In genomic region chr19:10335149-10336053, GRCh38 we compare ENCODE assay signal across 8 cellular contexts. TPM values are rescaled to one million over a fixed set of nuclear protein-coding genes. Genes with fewer than 3 reads are reported as not detected.
DNase-seq lines count a peak whose midpoint lies in the region; TF ChIP-seq lines count a peak whose summit lies in the region.

No MANE protein-coding gene starts in this region.

- TF ChIP-seq POLR2A in uterus (IDR thresholded peaks at IDR 0.05), result no peak

- peaks cover 9% of the 10 kb centered on the region for H3K36me3 ChIP-seq in mesodermal cell (ENCODE audit: control insufficient read depth, insufficient read depth, low read length)
- no peaks in the 10 kb centered on the region for H3K36me3 ChIP-seq in uterus

- no peak for TF ChIP-seq CTCF in dorsolateral prefrontal cortex (IDR thresholded peaks at IDR 0.05 in 54 of 56, conservative IDR thresholded peaks at IDR 0.05 in 2 of 56; ENCODE audit: low read depth in 1 of 56, partially characterized antibody in 56 of 56)
- no peak for TF ChIP-seq CTCF in uterus (IDR thresholded peaks at IDR 0.05)

- peaks cover 71% of the 10 kb centered on the region for H3K36me3 Mint-ChIP-seq in activated T-cell treated with anti-CD3 and anti-CD28 coated beads, Interleukin-2, amount 50 U/mL, for 24 hours (ENCODE audit: low read depth)

- peak overlapping the region; percentile 55 for H3K27ac Mint-ChIP-seq in activated T-cell treated with anti-CD3 and anti-CD28 coated beads, Interleukin-2, amount 50 U/mL, for 24 hours

- DNase-seq in activated T-cell treated with anti-CD3 and anti-CD28 coated beads, Interleukin-2, amount 50 U/mL, for 24 hours, result no peak
- no peak for DNase-seq in activated T-cell treated with anti-CD3 and anti-CD28 coated beads, Interleukin-2, amount 50 U/mL, for 48 hours
- no peak for DNase-seq in dorsolateral prefrontal cortex
- no peak for DNase-seq in uterus
- no peak for DNase-seq in G401 (ENCODE audit: low spot score)
- no peak for DNase-seq in effector CD8-positive, alpha-beta T cell (lab: John Stamatoyannopoulos, UW)
- DNase-seq in stimulated activated CD4-positive, alpha-beta T cell treated with anti-CD3 and anti-CD28 coated beads, Interleukin-4, amount 100 ng/mL, for 24 hours, result no peak

- no peaks in the 10 kb centered on the region for H3K9me3 Mint-ChIP-seq in activated T-cell treated with anti-CD3 and anti-CD28 coated beads, Interleukin-2, amount 50 U/mL, for 24 hours

- H3K4me3 ChIP-seq in dorsolateral prefrontal cortex, result peak overlapping the region in 49 of 59 donors; percentile 65 to 93 (median 83)
- peak overlapping the region; percentile 81 for H3K4me3 ChIP-seq in mesodermal cell (ENCODE audit: extremely low read depth, insufficient read depth, low read length, poor library complexity, severe bottlenecking)
- H3K4me3 ChIP-seq in uterus, result peak overlapping the region in 1 of 2 donors; percentile 77

- peaks cover 53% of the 10 kb centered on the region for H3K4me1 Mint-ChIP-seq in activated T-cell treated with anti-CD3 and anti-CD28 coated beads, Interleukin-2, amount 50 U/mL, for 24 hours (ENCODE audit: low read depth)

- peak overlapping the region in 15 of 59 donors; percentile 3 to 58 (median 23) for H3K27ac ChIP-seq in dorsolateral prefrontal cortex
- no peak overlapping the region for H3K27ac ChIP-seq in mesodermal cell (ENCODE audit: low read depth, low read length, severe bottlenecking)
- H3K27ac ChIP-seq in uterus, result peak overlapping the region; percentile 38 to 52

- no peaks in the 10 kb centered on the region for H3K9me3 ChIP-seq in mesodermal cell (ENCODE audit: control insufficient read depth, low read length)
- H3K9me3 ChIP-seq in uterus, result no peaks in the 10 kb centered on the region

- intact Hi-C loops in dorsolateral prefrontal cortex (cut with DNase I) (loop anchor here in 1 of 2 donors (10.0 kb wide), 1 partner anchor 231 kb away; the partner anchor contains the start of genes ANGPTL6 and PPAN), uterus (cut with DNase I; ENCODE audit: low total_unique reads) (loop anchor here (10.0 kb wide), 1 partner anchor 49 kb away; the partner anchor contains the start of gene TYK2)

- no peaks in the 10 kb centered on the region for H3K27me3 Mint-ChIP-seq in activated T-cell treated with anti-CD3 and anti-CD28 coated beads, Interleukin-2, amount 50 U/mL, for 24 hours

- H3K4me1 ChIP-seq in mesodermal cell (ENCODE audit: control insufficient read depth, insufficient read depth, low read length, poor library complexity, severe bottlenecking) (peaks cover 4% of the 10 kb centered on the region), uterus (peaks cover 0 to 5% of the 10 kb centered on the region in 2 donors)

- in situ Hi-C loops in G401 (cut with HindIII; ENCODE audit: low sequenced_read_pairs), result no loop called here

- no peak overlapping the region for H3K4me3 Mint-ChIP-seq in activated T-cell treated with anti-CD3 and anti-CD28 coated beads, Interleukin-2, amount 50 U/mL, for 24 hours

- H3K27me3 ChIP-seq in dorsolateral prefrontal cortex (no peaks in the 10 kb centered on the region), uterus (no peaks in the 10 kb centered on the region)

- whole genome bisulfite sequencing in mesodermal cell (ENCODE audit: insufficient coverage in 2 of 2), 2 experiments, result 41 to 47% methylated on average over 34 to 42 of the region's 46 CpGs

RNA-seq across cellular contexts. Expression of gene RAVER1, which starts 2.1 kb away (rescaled TPM):
- total RNA-seq in dorsolateral prefrontal cortex, result 10 to 100 TPM; 14.3 to 30.3 (median 19.9) TPM
- polyA plus RNA-seq in mesodermal cell (2013, experiment 1 of 2), result 25.5 TPM
- 21.7 TPM for polyA plus RNA-seq in mesodermal cell (2013, experiment 2 of 2)
- total RNA-seq in uterus, result 10 to 100 TPM in 3 of 4 donors, 1 to 10 TPM in 1; 7.4 to 42.4 (median 16.4) TPM
- 21.8 and 22.7 TPM in 2 replicates for total RNA-seq in G401 (2014; rRNA removed; shearing (Covaris generic))

RNA-seq across cellular contexts. Expression of gene ICAM3, which starts 4.0 kb away (rescaled TPM):
- total RNA-seq in dorsolateral prefrontal cortex (10 to 100 TPM in 1 of 120 experiments, 1 to 10 TPM in 117, under 1 TPM in 2; 0.87 to 10.2 (median 3.6) TPM), uterus (10 to 100 TPM in 1 of 4 donors, 1 to 10 TPM in 3; 3.0 to 65.3 (median 6.2) TPM)
- polyA plus RNA-seq in mesodermal cell (2013, experiment 1 of 2), result 11.5 TPM
- polyA plus RNA-seq in mesodermal cell (2013, experiment 2 of 2), result 10.3 TPM
- total RNA-seq in G401 (2014; rRNA removed; shearing (Covaris generic)), result 21.8 and 23.8 TPM in 2 replicates

RNA-seq across cellular contexts. Expression of gene FDX2, which starts 19.6 kb away (rescaled TPM):
- total RNA-seq in dorsolateral prefrontal cortex (10 to 100 TPM; 29.3 to 73.6 (median 49.2) TPM), uterus (10 to 100 TPM in 1 of 4 donors, 1 to 10 TPM in 3; 1.5 to 12.7 (median 4.9) TPM)
- 14.1 TPM for polyA plus RNA-seq in mesodermal cell (2013, experiment 1 of 2)
- polyA plus RNA-seq in mesodermal cell (2013, experiment 2 of 2), result 13.8 TPM
- 25.2 and 26.2 TPM in 2 replicates for total RNA-seq in G401 (2014; rRNA removed; shearing (Covaris generic))

RNA-seq across cellular contexts. Expression of gene ZGLP1, which starts 25.8 kb away (rescaled TPM):
- total RNA-seq in dorsolateral prefrontal cortex (10 to 100 TPM in 99 of 120 experiments, 1 to 10 TPM in 21; 4.6 to 30.9 (median 13.3) TPM), uterus (1 to 10 TPM in 2 of 4 donors, not detected in 2; 1.0 to 2.5 TPM)
- 5.6 TPM for polyA plus RNA-seq in mesodermal cell (2013, experiment 1 of 2)
- 1.7 TPM for polyA plus RNA-seq in mesodermal cell (2013, experiment 2 of 2)
- 0.55 and 1.6 TPM in 2 replicates for total RNA-seq in G401 (2014; rRNA removed; shearing (Covaris generic))

RNA-seq across cellular contexts. Expression of gene TYK2, which starts 45.0 kb away (rescaled TPM):
- total RNA-seq in dorsolateral prefrontal cortex (100 to 1,000 TPM in 94 of 120 experiments, 10 to 100 TPM in 26; 69.3 to 186 (median 118) TPM), uterus (100 to 1,000 TPM in 1 of 4 donors, 10 to 100 TPM in 3; 22.0 to 112 (median 67.8) TPM)
- polyA plus RNA-seq in mesodermal cell (2013, experiment 1 of 2), result 83.0 TPM
- polyA plus RNA-seq in mesodermal cell (2013, experiment 2 of 2), result 69.6 TPM
- total RNA-seq in G401 (2014; rRNA removed; shearing (Covaris generic)), result 82.0 and 134 TPM in 2 replicates
